In the genomic region with DNA sequence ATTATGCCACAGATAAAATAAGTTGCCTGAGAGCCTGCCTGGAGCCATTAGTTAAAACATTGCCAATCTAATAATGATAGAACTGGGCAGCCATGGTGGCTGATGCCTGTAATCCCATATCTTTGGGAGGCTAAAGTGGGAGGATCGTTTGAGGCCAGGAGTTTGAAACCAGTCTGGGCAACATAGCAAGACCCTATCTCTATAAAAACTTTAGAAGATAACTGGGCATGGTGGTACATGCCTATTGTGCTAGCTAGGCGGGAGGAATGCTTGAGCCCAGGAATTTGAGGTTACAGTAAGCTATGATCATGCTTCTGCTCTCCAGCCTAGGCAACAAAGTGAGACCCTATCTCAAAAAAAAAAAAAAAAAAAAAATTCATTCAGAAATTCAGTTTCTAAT, we compare ENCODE assay signal across 20 cellular contexts. TPM values are rescaled to one million over a fixed set of nuclear protein-coding genes. Genes with fewer than 3 reads are reported as not detected.
DNase-seq lines count a peak whose midpoint lies in the region; ATAC-seq, FAIRE-seq and TF ChIP-seq lines count a peak whose summit lies in the region.
"Had no signal": no experiment of that assay in that cellular context is flagged by ENCODE, and none has a peak within 500 bp of the region (broad histone marks: within the 10 kb centered on the region; RNA-seq: fewer than 3 reads in every experiment).

No MANE protein-coding gene starts in this region.

- no peak overlapping the region for H2BK12ac ChIP-seq in H1 (ENCODE audit: low read depth, low read length)

- H4K91ac ChIP-seq in IMR-90 (ENCODE audit: insufficient read depth, low read depth, low read length): peak overlapping the region; percentile 29; the same call in 1 of the 2 replicates
- H4K91ac ChIP-seq in H1 (replicated peaks; ENCODE audit: insufficient read length, low read length): no peak overlapping the region

- peaks cover 12% of the 10 kb centered on the region for H3K27me3 Mint-ChIP-seq in activated T-cell treated with anti-CD3 and anti-CD28 coated beads, Interleukin-2, amount 50 U/mL, for 72 hours (ENCODE audit: low read depth)

- intact Hi-C loops in IMR-90 (cut with micrococcal nuclease) (no loop called here), uterus (cut with DNase I; ENCODE audit: low total_unique reads) (no loop called here)

- H3K79me2 ChIP-seq in H1 (ENCODE audit: control insufficient read depth in 1 of 2, insufficient read depth in 2 of 2, low read length in 2 of 2) (peaks cover 6 to 91% of the 10 kb centered on the region in 2 experiments), osteoblast (ENCODE audit: insufficient read depth, low read length) (peaks cover 70% of the 10 kb centered on the region)

- TF ChIP-seq CTCF in IMR-90 (conservative IDR thresholded peaks at IDR 0.05; ENCODE audit: low read depth, low read length) (no peak), H1 (IDR thresholded peaks at IDR 0.05; ENCODE audit: control extremely low read depth in 1 of 3, insufficient read depth in 1 of 3, low read depth in 1 of 3, low read length in 3 of 3) (no peak), osteoblast (IDR thresholded peaks at IDR 0.05; ENCODE audit: extremely low read depth, low read depth, low read length) (no peak), uterus (IDR thresholded peaks at IDR 0.05) (no peak), coronary artery (IDR thresholded peaks at IDR 0.05) (no peak), foreskin fibroblast (IDR thresholded peaks at IDR 0.05; ENCODE audit: low read depth, low read length) (no peak)

- peak overlapping the region; percentile 48 for H3K14ac ChIP-seq in IMR-90 (replicated peaks; ENCODE audit: low read depth, low read length)
- no peak overlapping the region for H3K14ac ChIP-seq in H1 (ENCODE audit: insufficient read length)

- peak overlapping the region; percentile 71 for H2BK5ac ChIP-seq in IMR-90 (ENCODE audit: low read depth, low read length, poor library complexity, severe bottlenecking)
- no peak overlapping the region for H2BK5ac ChIP-seq in H1 (ENCODE audit: low read depth, low read length)

- H3K23me2 ChIP-seq in H1 (ENCODE audit: low read depth, low read length): no peaks in the 10 kb centered on the region

- DNase-seq in IMR-90 (no peak), H1 (ENCODE audit: low read depth in 1 of 2, low spot score in 2 of 2) (no peak), osteoblast (ENCODE audit: insufficient read length, low spot score, missing footprints) (no peak), uterus (no peak), coronary artery (ENCODE audit: low spot score) (no peak), globus pallidus (ENCODE audit: low spot score) (no peak), foreskin fibroblast (no peak)
- DNase-seq in activated T-cell treated with anti-CD3 and anti-CD28 coated beads, Interleukin-2, amount 50 U/mL, for 72 hours: no peak
- DNase-seq: DMS79, GOT3, MM.1S, NCI-H1092, NCI-H1436 treated with DMSO at 0.1 percent for 48 hours, NCI-H2029 treated with DMSO at 0.1 percent for 48 hours, NCI-H2171, NCI-H526 had no signal

- H3K9me3 ChIP-seq in IMR-90 (ENCODE audit: control insufficient read depth, insufficient read depth, low read length) (no peaks in the 10 kb centered on the region), H1 (ENCODE audit: insufficient read depth in 2 of 2, low read depth in 1 of 2, low read length in 1 of 2) (no peaks in the 10 kb centered on the region), osteoblast (ENCODE audit: low read depth, low read length) (no peaks in the 10 kb centered on the region), uterus (no peaks in the 10 kb centered on the region)

- peak overlapping the region; percentile 61; the same call in 1 of the 2 replicates for H3K23ac ChIP-seq in IMR-90 (ENCODE audit: low read depth, low read length)
- H3K23ac ChIP-seq in H1 (ENCODE audit: insufficient read length): no peak overlapping the region

- no peaks in the 10 kb centered on the region for H3K4me1 Mint-ChIP-seq in activated T-cell treated with anti-CD3 and anti-CD28 coated beads, Interleukin-2, amount 50 U/mL, for 72 hours (ENCODE audit: low read depth)
- H3K4me1 Mint-ChIP-seq: CD14-positive monocyte had no signal

- H4K5ac ChIP-seq in IMR-90 (ENCODE audit: low read depth, low read length) (peak overlapping the region; percentile 7; the same call in 1 of the 2 replicates), H1 (ENCODE audit: insufficient read length, low read depth, low read length) (no peak overlapping the region)

- H3K4me3 ChIP-seq in IMR-90 (ENCODE audit: insufficient read depth, low read depth, low read length) (no peak overlapping the region), H1 (ENCODE audit: extremely low read depth in 1 of 4, insufficient read depth in 2 of 4, low read depth in 3 of 4, low read length in 4 of 4) (no peak overlapping the region), osteoblast (ENCODE audit: insufficient read depth, low read length) (no peak overlapping the region), uterus (no peak overlapping the region), coronary artery (no peak overlapping the region), foreskin fibroblast (ENCODE audit: low read depth in 1 of 2, low read length in 2 of 2) (no peak overlapping the region)
- H3K4me3 ChIP-seq: SK-N-MC had no signal

- H3K4me2 ChIP-seq in IMR-90 (ENCODE audit: low read depth, low read length): no peak overlapping the region
- H3K4me2 ChIP-seq in H1 (ENCODE audit: insufficient read depth in 1 of 2, low read depth in 2 of 2, low read length in 2 of 2): no peak overlapping the region
- no peak overlapping the region for H3K4me2 ChIP-seq in osteoblast (ENCODE audit: insufficient read depth, low read length)

- TF ChIP-seq RAD21 in IMR-90 (IDR thresholded peaks at IDR 0.05; ENCODE audit: low read length) (no peak), H1 (IDR thresholded peaks at IDR 0.05 in 1 of 2, conservative IDR thresholded peaks at IDR 0.05 in 1 of 2; ENCODE audit: low read depth in 2 of 2, low read length in 2 of 2) (no peak)

- FAIRE-seq in H1 (lab: Jason Lieb, UNC): no peak
- FAIRE-seq: G401.6, GM19239 had no signal

- H3K36me3 Mint-ChIP-seq in activated T-cell treated with anti-CD3 and anti-CD28 coated beads, Interleukin-2, amount 50 U/mL, for 72 hours (ENCODE audit: insufficient read depth in 2 of 2): no peaks in the 10 kb centered on the region
- H3K36me3 Mint-ChIP-seq: CD14-positive monocyte had no signal

- peaks cover 28% of the 10 kb centered on the region for H3K4me1 ChIP-seq in IMR-90 (ENCODE audit: control insufficient read depth, insufficient read depth, low read length)
- peaks cover 0 to 9% (median 5%) of the 10 kb centered on the region in 4 experiments; a peak in 5 of 7 replicates for H3K4me1 ChIP-seq in H1 (replicated peaks in 1 of 4; ENCODE audit: control insufficient read depth in 3 of 4, insufficient read depth in 4 of 4, low read length in 3 of 4)
- peaks cover 50% of the 10 kb centered on the region for H3K4me1 ChIP-seq in osteoblast (ENCODE audit: insufficient read depth, low read length)
- H3K4me1 ChIP-seq in uterus: peaks cover 5 to 23% of the 10 kb centered on the region in 2 donors

- H2BK20ac ChIP-seq in IMR-90 (ENCODE audit: low read depth, low read length): peak overlapping the region; percentile 44
- no peak overlapping the region for H2BK20ac ChIP-seq in H1 (ENCODE audit: low read length)

- ATAC-seq in IMR-90 (ENCODE audit: low read depth): no peak
- no peak for ATAC-seq in activated T-cell treated with anti-CD3 and anti-CD28 coated beads, Interleukin-2, amount 50 U/mL, for 72 hours (replicated peaks in 1 of 2)

- H3K36me3 ChIP-seq in IMR-90 (ENCODE audit: control insufficient read depth, insufficient read depth, low read length): peaks cover 19% of the 10 kb centered on the region
- H3K36me3 ChIP-seq in H1 (ENCODE audit: control insufficient read depth in 2 of 4, insufficient read depth in 4 of 4, low read length in 3 of 4): peaks cover 0 to 18% (median 7%) of the 10 kb centered on the region in 4 experiments; a peak in 3 of 8 replicates
- H3K36me3 ChIP-seq in osteoblast (ENCODE audit: insufficient read depth, low read length): peaks cover 30% of the 10 kb centered on the region
- no peaks in the 10 kb centered on the region for H3K36me3 ChIP-seq in uterus

- H3K4ac ChIP-seq in IMR-90 (ENCODE audit: low read depth, low read length): peak overlapping the region; percentile 45; the same call in 1 of the 2 replicates
- H3K4ac ChIP-seq in H1 (replicated peaks; ENCODE audit: insufficient read length, low read depth, low read length): no peak overlapping the region

- H3K27ac ChIP-seq in IMR-90 (ENCODE audit: insufficient read depth, low read length): peak overlapping the region; percentile 89
- H3K27ac ChIP-seq in H1 (ENCODE audit: low read depth, low read length): no peak overlapping the region
- peak overlapping the region; percentile 94 for H3K27ac ChIP-seq in osteoblast (ENCODE audit: low read depth, low read length)
- peak overlapping the region; percentile 66 to 76 for H3K27ac ChIP-seq in uterus
- H3K27ac ChIP-seq in coronary artery: no peak overlapping the region
- H3K27ac ChIP-seq: SK-N-MC had no signal

- H3K27me3 ChIP-seq in IMR-90 (ENCODE audit: control insufficient read depth, insufficient read depth, low read length): no peaks in the 10 kb centered on the region
- no peaks in the 10 kb centered on the region for H3K27me3 ChIP-seq in H1 (replicated peaks in 1 of 4; ENCODE audit: control insufficient read depth in 3 of 4, extremely low read depth in 1 of 4, insufficient read depth in 3 of 4, low read length in 3 of 4)
- H3K27me3 ChIP-seq in osteoblast (ENCODE audit: insufficient read depth, low read length): no peaks in the 10 kb centered on the region
- no peaks in the 10 kb centered on the region for H3K27me3 ChIP-seq in uterus

- no peak overlapping the region for H2AFZ ChIP-seq in IMR-90 (replicated peaks; ENCODE audit: low read length, poor library complexity)
- H2AFZ ChIP-seq in H1 (ENCODE audit: low read length): no peak overlapping the region
- no peak overlapping the region for H2AFZ ChIP-seq in osteoblast (ENCODE audit: low read length)

- H4K8ac ChIP-seq in IMR-90 (ENCODE audit: low read depth in 2 of 2, low read length in 2 of 2) (peak overlapping the region; percentile 45 to 81; a peak in 2 of 4 replicates), H1 (ENCODE audit: extremely low read depth, insufficient read depth, low read length) (no peak overlapping the region)

- peak overlapping the region; percentile 45; the same call in 1 of the 2 replicates for H2BK120ac ChIP-seq in IMR-90 (ENCODE audit: low read depth, low read length)
- H2BK120ac ChIP-seq in H1 (replicated peaks; ENCODE audit: low read depth, low read length): no peak overlapping the region

- H3K79me1 ChIP-seq in IMR-90 (ENCODE audit: low read depth in 1 of 2, low read length in 2 of 2): peaks cover 6 to 68% of the 10 kb centered on the region in 2 experiments
- no peaks in the 10 kb centered on the region; the same call in 1 of the 2 replicates for H3K79me1 ChIP-seq in H1 (ENCODE audit: low read depth, low read length)

- peak overlapping the region; percentile 72; the same call in 1 of the 3 replicates for H2BK15ac ChIP-seq in IMR-90 (ENCODE audit: low read depth, low read length)
- no peak overlapping the region for H2BK15ac ChIP-seq in H1 (ENCODE audit: low read length)

- no peaks in the 10 kb centered on the region for H3K9me3 Mint-ChIP-seq in activated T-cell treated with anti-CD3 and anti-CD28 coated beads, Interleukin-2, amount 50 U/mL, for 72 hours

- H2AK9ac ChIP-seq in IMR-90 (replicated peaks; ENCODE audit: low read depth, low read length, poor library complexity): no peak overlapping the region

- no TSS peak for BruUV-seq in IMR-90 (replicated peaks; lab: Mats Ljungman, UMichigan)

- peaks cover 60% of the 10 kb centered on the region for H4K20me1 ChIP-seq in IMR-90 (ENCODE audit: insufficient read depth, low read length)
- H4K20me1 ChIP-seq in H1 (replicated peaks in 1 of 2; ENCODE audit: control insufficient read depth in 1 of 2, insufficient read depth in 2 of 2, low read length in 2 of 2): peaks cover 0 to 2% of the 10 kb centered on the region in 2 experiments
- no peaks in the 10 kb centered on the region for H4K20me1 ChIP-seq in osteoblast (ENCODE audit: insufficient read depth, low read length)

- CTCF ChIA-PET in IMR-90 (lab: Yijun Ruan, JAX) (interaction anchor here (0.6 to 1.2 kb wide), 3 partner anchors 11 to 39 kb away, joined by 3 to 5 read pairs (median 5); no protein-coding TSS in a partner anchor), H1 (lab: Charles Lee; ENCODE audit: partially characterized antibody) (interaction anchor here (0.7 to 2.1 kb wide), 5 partner anchors 10 to 1148 kb away, joined by 3 to 7 read pairs (median 4); a partner anchor contains a TSS)

- peak overlapping the region; percentile 61; the same call in 1 of the 2 replicates for H2AK5ac ChIP-seq in IMR-90 (ENCODE audit: low read depth, low read length)
- no peak overlapping the region for H2AK5ac ChIP-seq in H1 (ENCODE audit: low read depth, low read length)

- H3K18ac ChIP-seq in IMR-90 (ENCODE audit: low read depth, low read length): peak overlapping the region; percentile 5
- H3K18ac ChIP-seq in H1 (ENCODE audit: extremely low read depth, low read length): no peak overlapping the region

- TF ChIP-seq POLR2A in IMR-90 (IDR thresholded peaks at IDR 0.05; ENCODE audit: low read depth, low read length) (no peak), H1 (IDR thresholded peaks at IDR 0.05; ENCODE audit: control extremely low read depth in 1 of 2, low read depth in 2 of 2, low read length in 2 of 2) (no peak), uterus (IDR thresholded peaks at IDR 0.05) (no peak)

- no peak overlapping the region for H3K27ac Mint-ChIP-seq in activated T-cell treated with anti-CD3 and anti-CD28 coated beads, Interleukin-2, amount 50 U/mL, for 72 hours
- H3K27ac Mint-ChIP-seq: CD14-positive monocyte had no signal

- peaks cover 21% of the 10 kb centered on the region for H3K9me1 ChIP-seq in IMR-90 (ENCODE audit: insufficient read depth, low read length)

- no CpG with 5 or more reads among the region's 2 CpGs for WGBS in IMR-90 (ENCODE audit: extremely low coverage in 2 of 2, insufficient read length in 1 of 2), 2 experiments
- WGBS in H1 (ENCODE audit: extremely low coverage in 1 of 2, insufficient coverage in 1 of 2, insufficient read length in 1 of 2, insufficient replicate concordance in 2 of 2, low coverage in 1 of 2, low lambda C conversion rate in 2 of 2, missing lambda C conversion rate in 1 of 2), 2 experiments: 97% methylated on average over 2 of the region's 2 CpGs; no CpG with 5 or more reads in 1 of the 2 experiments

- in situ Hi-C loops in IMR-90 (cut with MboI; ENCODE audit: low sequenced_read_pairs): no loop called here

- TF ChIP-seq EP300 in H1 (IDR thresholded peaks at IDR 0.05; ENCODE audit: borderline replicate concordance in 1 of 2, low read depth in 2 of 2, low read length in 2 of 2): no peak

- H3K4me3 Mint-ChIP-seq in activated T-cell treated with anti-CD3 and anti-CD28 coated beads, Interleukin-2, amount 50 U/mL, for 72 hours: no peak overlapping the region
- H3K4me3 Mint-ChIP-seq: CD14-positive monocyte had no signal

- H3K56ac ChIP-seq in IMR-90 (ENCODE audit: extremely low read depth, insufficient read depth, low read length) (no peak overlapping the region), H1 (replicated peaks; ENCODE audit: insufficient read length, low read depth, low read length) (no peak overlapping the region)

- POLR2A ChIA-PET in IMR-90 (lab: Charles Lee; ENCODE audit: unreplicated experiment): interaction anchor here (0.6 to 1.0 kb wide), 2 partner anchors 58 to 1922 kb away, joined by 3 to 13 read pairs; no protein-coding TSS in a partner anchor
- POLR2A ChIA-PET in H1 (lab: Charles Lee; ENCODE audit: partially characterized antibody): interaction anchor here (1.4 to 2.3 kb wide), 2 partner anchors 9 to 23 kb away, joined by 3 to 6 read pairs; no protein-coding TSS in a partner anchor

- H3K9ac ChIP-seq in IMR-90 (ENCODE audit: low read depth, low read length) (no peak overlapping the region), H1 (replicated peaks in 1 of 4; ENCODE audit: extremely low read depth in 1 of 4, low read depth in 3 of 4, low read length in 3 of 4) (no peak overlapping the region)

- dilution Hi-C loops in IMR-90 (cut with HindIII; ENCODE audit: low sequenced_read_pairs, unreplicated experiment): no loop called here

RNA-seq across cellular contexts. Expression of a gene that starts 52.6 kb away (rescaled TPM):
- total RNA-seq in IMR-90 (2012; rRNA removed) (267 and 361 TPM in 2 replicates), osteoblast (138 and 149 TPM in 2 replicates), uterus (100 to 1,000 TPM in 2 of 4 donors, 10 to 100 TPM in 2; 32.4 to 264 (median 117) TPM)
- polyA plus RNA-seq in IMR-90 (2012; rRNA removed) (191 and 221 TPM in 2 replicates), H1 (2011; rRNA removed) (48.4 and 54.7 TPM in 2 replicates)
- 68.3 and 80.0 TPM in 2 replicates for polyA plus RNA-seq in IMR-90 (2012; cell fraction: cytosol; rRNA removed)
- 60.2 and 146 TPM in 2 replicates for polyA plus RNA-seq in IMR-90 (2012; cell fraction: nucleus; rRNA removed; ENCODE audit: low replicate concordance)
- total RNA-seq in H1 (2021; fragmentation: NEBNext Ultra II Directional; extraction: Animal tissue kit (Norgen Biotek cat#: 25700)): 210 and 216 TPM in 2 replicates
- polyA plus RNA-seq in H1 (2011; cell fraction: cytosol; rRNA removed): 85.7 TPM
- polyA plus RNA-seq in H1 (2011; cell fraction: nucleus; rRNA removed): 309 TPM
- 92.2 to 129 TPM (median 115 TPM) in 4 replicates for polyA plus RNA-seq in H1 (2012, experiment 1 of 2)
- 5.2 TPM for polyA plus RNA-seq in H1 (2012, experiment 2 of 2)
- 122 TPM for polyA plus RNA-seq in H1 (2013, experiment 1 of 2)
- 118 TPM for polyA plus RNA-seq in H1 (2013, experiment 2 of 2)
- polyA minus RNA-seq in H1 (2011; rRNA and poly(A)+ RNA removed): 477 and 553 TPM in 2 replicates
- polyA minus RNA-seq in H1 (2011; cell fraction: cytosol; rRNA and poly(A)+ RNA removed): 88.9 TPM
- 219 TPM for polyA minus RNA-seq in H1 (2011; cell fraction: nucleus; rRNA and poly(A)+ RNA removed)
- 1 to 10 TPM in 1 of 2 donors, under 1 TPM in 1; 0.67 to 1.5 TPM for total RNA-seq in activated T-cell treated with anti-CD3 and anti-CD28 coated beads, Interleukin-2, amount 50 U/mL, for 72 hours
- polyA plus RNA-seq: CD14-positive monocyte had no signal

Comparison
In these comparisons a context has a peak if more than half of its experiments do, and no peak if none do; other contexts are left out.
1. H3K27ac ChIP-seq: peak in IMR-90 (single experiment), osteoblast (single experiment) and uterus (2 of 2); none in H1 (single experiment) and coronary artery (0 of 2).
2. RNA of a gene that starts 52.6 kb away (total RNA-seq): 267 to 361 TPM in IMR-90, 210 to 216 TPM in H1, 138 to 149 TPM in osteoblast and 32.4 to 264 TPM in uterus; 0.67 to 1.5 TPM in activated T-cell treated with anti-CD3 and anti-CD28 coated beads, Interleukin-2, amount 50 U/mL, for 72 hours; every median in the first group is over 10 times any median in the second.